In the genomic region with DNA sequence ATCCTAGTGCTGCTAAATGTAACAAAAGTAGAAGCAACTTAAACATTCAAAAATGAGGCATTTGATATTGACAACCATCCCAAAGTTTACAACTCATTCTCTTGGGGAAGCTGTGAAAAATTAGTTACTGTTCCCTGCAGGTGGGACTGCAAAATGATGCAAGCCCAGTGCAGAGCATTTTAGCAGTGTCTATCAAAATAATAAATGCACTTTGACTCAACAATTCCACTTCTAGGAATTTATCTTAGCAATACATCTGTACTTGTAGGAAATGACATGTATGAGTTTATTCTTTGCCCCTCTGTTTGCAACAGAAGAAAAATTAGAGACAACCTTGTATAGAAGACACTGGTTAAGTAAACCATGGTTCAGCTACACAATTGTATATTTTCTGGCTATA, we compare ENCODE assay signal across 23 cellular contexts.
"Had no signal": no experiment of that assay in that cellular context is flagged by ENCODE, and none has a peak within 500 bp of the region (broad histone marks: within the 10 kb centered on the region; RNA-seq: fewer than 3 reads in every experiment).

No MANE protein-coding gene starts in this region.

- H3K9me3 Mint-ChIP-seq: activated B cell treated with CpG ODN at 0.5 μM for 24 hours; central memory CD8-positive, alpha-beta T cell; dendritic cell treated with granulocyte-macrophage colony-stimulating factor and Interleukin-4, amounts not matched to agents 40 ng/mL and 50 ng/mL, for 4 days; natural killer cell treated with Interleukin-12 subunit alpha and Interleukin-12 subunit beta and Interleukin-15 and Interleukin-18, amount 100 ng/mL, for 72 hours had no signal

- DNase-seq: activated B cell treated with CpG ODN at 0.5 μM for 24 hours; activated effector memory CD4-positive, alpha-beta T cell treated with Interleukin-2 at 50 U/mL for 16 hours; activated naive CD4-positive, alpha-beta T cell treated with Interleukin-2 at 50 U/mL for 16 hours; anterior cingulate cortex; endodermal cell; esophagus squamous epithelium; foreskin melanocyte; heart right ventricle; left lung; mucosa of descending colon; stimulated activated CD4-positive, alpha-beta T cell treated with anti-CD3 and anti-CD28 coated beads, Interleukin-2, amount 100 ng/mL, for 24 hours; stimulated activated naive CD4-positive, alpha-beta T cell treated with Interleukin-2 at 50 U/mL for 16 hours; T-helper 9 cell had no signal

- H3K36me3 Mint-ChIP-seq: activated naive CD8-positive, alpha-beta T cell; natural killer cell treated with Interleukin-12 subunit alpha and Interleukin-12 subunit beta and Interleukin-15 and Interleukin-18, amount 100 ng/mL, for 72 hours had no signal

- H3K9me3 ChIP-seq: esophagus squamous epithelium, heart right ventricle, left lung, mucosa of descending colon, right atrium auricular region had no signal

- H3K27ac Mint-ChIP-seq: activated B cell treated with CpG ODN at 0.5 μM for 24 hours; activated naive CD8-positive, alpha-beta T cell; dendritic cell treated with granulocyte-macrophage colony-stimulating factor and Interleukin-4, amounts not matched to agents 40 ng/mL and 50 ng/mL, for 4 days; endodermal cell; natural killer cell treated with Interleukin-12 subunit alpha and Interleukin-12 subunit beta and Interleukin-15 and Interleukin-18, amount 100 ng/mL, for 72 hours had no signal

- H3K4me2 ChIP-seq: smooth muscle cell had no signal

- H3K4me1 ChIP-seq: esophagus squamous epithelium, heart right ventricle, left lung, right atrium auricular region, tibial nerve had no signal

- H3K36me3 ChIP-seq: esophagus squamous epithelium, heart right ventricle, left lung, right atrium auricular region, tibial nerve had no signal

- H3K27me3 ChIP-seq: left lung, right atrium auricular region, tibial nerve had no signal

- H3K27me3 Mint-ChIP-seq: activated B cell treated with CpG ODN at 0.5 μM for 24 hours; activated naive CD8-positive, alpha-beta T cell; central memory CD8-positive, alpha-beta T cell; dendritic cell treated with granulocyte-macrophage colony-stimulating factor and Interleukin-4, amounts not matched to agents 40 ng/mL and 50 ng/mL, for 4 days had no signal

- H3K4me3 Mint-ChIP-seq: activated B cell treated with CpG ODN at 0.5 μM for 24 hours; activated naive CD8-positive, alpha-beta T cell; central memory CD8-positive, alpha-beta T cell; dendritic cell treated with granulocyte-macrophage colony-stimulating factor and Interleukin-4, amounts not matched to agents 40 ng/mL and 50 ng/mL, for 4 days; endodermal cell; natural killer cell treated with Interleukin-12 subunit alpha and Interleukin-12 subunit beta and Interleukin-15 and Interleukin-18, amount 100 ng/mL, for 72 hours had no signal

- H3K4me3 ChIP-seq: esophagus squamous epithelium, heart right ventricle, left lung, lung, mucosa of descending colon, right atrium auricular region, smooth muscle cell, tibial nerve had no signal

- ATAC-seq: heart right ventricle; left lung; mucosa of descending colon; natural killer cell treated with Interleukin-12 subunit alpha and Interleukin-12 subunit beta and Interleukin-15 and Interleukin-18, amount 100 ng/mL, for 72 hours had no signal

- H3K27ac ChIP-seq: esophagus squamous epithelium, heart right ventricle, left lung, right atrium auricular region, tibial nerve had no signal

- FAIRE-seq: bronchial epithelial cell, islet of Langerhans had no signal
